ENCODE assay signal across 24 cellular contexts in genomic region chr2:210174086-210174485, GRCh38. TPM values are rescaled to one million over a fixed set of nuclear protein-coding genes. Genes with fewer than 3 reads are reported as not detected.
DNase-seq lines count a peak whose midpoint lies in the region; ATAC-seq, FAIRE-seq and TF ChIP-seq lines count a peak whose summit lies in the region.
"Had no signal": no experiment of that assay in that cellular context is flagged by ENCODE, and none has a peak within 500 bp of the region (broad histone marks: within the 10 kb centered on the region; RNA-seq: fewer than 3 reads in every experiment).

No MANE protein-coding gene starts in this region.

- H3K79me2 ChIP-seq in HepG2 (ENCODE audit: insufficient read depth, low read length) (peaks cover 5% of the 10 kb centered on the region), KMS-11 (ENCODE audit: insufficient read depth, low read depth) (peaks cover 26% of the 10 kb centered on the region), parathyroid adenoma (peaks cover 25% of the 10 kb centered on the region)

- intact Hi-C loops in HepG2 (cut with micrococcal nuclease; ENCODE audit: unreplicated experiment) = loop anchor here (5.0 kb wide), 1 partner anchor 62 kb away; no protein-coding TSS in a partner anchor
- intact Hi-C loops in right lobe of liver (cut with DNase I) = no loop called here

- H3K9me3 ChIP-seq in HepG2 (ENCODE audit: low read length) (no peaks in the 10 kb centered on the region), right lobe of liver (no peaks in the 10 kb centered on the region), parathyroid adenoma (ENCODE audit: control insufficient read depth, low read length) (peaks cover 4% of the 10 kb centered on the region)
- H3K9me3 ChIP-seq: BE2C, HAP-1 had no signal

- H3K36me3 ChIP-seq in HepG2 (replicated peaks in 1 of 2; ENCODE audit: control insufficient read depth in 1 of 2, insufficient read depth in 2 of 2, low read length in 2 of 2) (no peaks in the 10 kb centered on the region), right lobe of liver (no peaks in the 10 kb centered on the region), KMS-11 (ENCODE audit: insufficient read depth) (no peaks in the 10 kb centered on the region), parathyroid adenoma (ENCODE audit: control insufficient read depth, insufficient read depth, low read length) (peaks cover 4% of the 10 kb centered on the region)
- H3K36me3 ChIP-seq: BE2C; BLaER1 treated with 17β-estradiol and CSF1 and Interleukin-3, amounts not matched to agents 10 nM and 100 nM; HAP-1 had no signal

- TF ChIP-seq POLR2A in HepG2 (IDR thresholded peaks at IDR 0.05; ENCODE audit: insufficient read depth in 1 of 2, low read depth in 2 of 2, low read length in 2 of 2) (no peak), right lobe of liver (IDR thresholded peaks at IDR 0.05) (no peak)

- no TSS peak for BruUV-seq in HepG2 (replicated peaks; lab: Mats Ljungman, UMichigan)

- no peak overlapping the region for H3K9ac ChIP-seq in HepG2 (ENCODE audit: insufficient read depth, low read depth, low read length)
- H3K9ac ChIP-seq in KMS-11 = no peak overlapping the region
- H3K9ac ChIP-seq in parathyroid adenoma = peak overlapping the region; percentile 25
- H3K9ac ChIP-seq: BLaER1 treated with 17β-estradiol and CSF1 and Interleukin-3, amounts not matched to agents 10 nM and 100 nM had no signal

- H3K4me3 ChIP-seq in HepG2 (replicated peaks in 1 of 3; ENCODE audit: insufficient read depth in 1 of 3, low read depth in 2 of 3, low read length in 3 of 3) = no peak overlapping the region
- no peak overlapping the region for H3K4me3 ChIP-seq in right lobe of liver
- no peak overlapping the region for H3K4me3 ChIP-seq in KMS-11 (IDR thresholded peaks at IDR 0.05; ENCODE audit: insufficient read depth, low read depth, low read length)
- peak overlapping the region; percentile 98 for H3K4me3 ChIP-seq in parathyroid adenoma (ENCODE audit: low read depth, low read length)
- H3K4me3 ChIP-seq: BLaER1 treated with 17β-estradiol and CSF1 and Interleukin-3, amounts not matched to agents 10 nM and 100 nM; HAP-1 had no signal

- H2AFZ ChIP-seq in HepG2 (ENCODE audit: low read length) (no peak overlapping the region), KMS-11 (ENCODE audit: low read depth) (no peak overlapping the region), parathyroid adenoma (no peak overlapping the region)

- H3K4me1 ChIP-seq in HepG2 (ENCODE audit: insufficient read depth, low read length) (peaks cover 15% of the 10 kb centered on the region), right lobe of liver (peaks cover 0 to 3% (median 0%) of the 10 kb centered on the region in 4 donors), KMS-11 (ENCODE audit: low read depth, poor library complexity, severe bottlenecking) (peaks cover 50% of the 10 kb centered on the region), parathyroid adenoma (peaks cover 33% of the 10 kb centered on the region)
- H3K4me1 ChIP-seq: BE2C had no signal

- TF ChIP-seq CTCF in HepG2 (CRISPR knock-in tag; IDR thresholded peaks at IDR 0.05) (no peak), right lobe of liver (IDR thresholded peaks at IDR 0.05) (no peak), KMS-11 (conservative IDR thresholded peaks at IDR 0.05; ENCODE audit: low read depth, low read length) (no peak), parathyroid adenoma (IDR thresholded peaks at IDR 0.05) (no peak)

- H3K27ac ChIP-seq in HepG2 (ENCODE audit: extremely low read length, insufficient read depth, low read length) = no peak overlapping the region
- H3K27ac ChIP-seq in right lobe of liver = no peak overlapping the region
- H3K27ac ChIP-seq in KMS-11 = no peak overlapping the region
- H3K27ac ChIP-seq in parathyroid adenoma = peak overlapping the region; percentile 100
- H3K27ac ChIP-seq: 22Rv1; BLaER1 treated with 17β-estradiol and CSF1 and Interleukin-3, amounts not matched to agents 10 nM and 100 nM had no signal

- DNase-seq in HepG2 (ENCODE audit: low spot score) (no peak), right lobe of liver (no peak), NCI-H1694 treated with DMSO at 0.1 percent for 48 hours (lab: John Stamatoyannopoulos, UW) (no peak)
- DNase-seq: ACHN; AML-193; BE2C; Calu3; CD4-positive, alpha-beta memory T cell; COR-L47; DMS153; DND-41; GOT3; HFFc6 had no signal

- H4K20me1 ChIP-seq in HepG2 (ENCODE audit: insufficient read depth, low read length) (no peaks in the 10 kb centered on the region), KMS-11 (ENCODE audit: insufficient read depth) (no peaks in the 10 kb centered on the region)
- H4K20me1 ChIP-seq: BLaER1 treated with 17β-estradiol and CSF1 and Interleukin-3, amounts not matched to agents 10 nM and 100 nM had no signal

- no peak for TF ChIP-seq EP300 in HepG2 (IDR thresholded peaks at IDR 0.05; ENCODE audit: low read depth in 2 of 2, low read length in 2 of 2)
- no peak for TF ChIP-seq EP300 in HepG2 (CRISPR knock-in tag; IDR thresholded peaks at IDR 0.05; ENCODE audit: borderline replicate concordance)

- no peak for TF ChIP-seq RAD21 in HepG2 (CRISPR knock-in tag; IDR thresholded peaks at IDR 0.05)

- no peaks in the 10 kb centered on the region; a peak in 2 of 5 replicates for H3K27me3 ChIP-seq in HepG2 (ENCODE audit: control insufficient read depth in 1 of 2, insufficient read depth in 2 of 2, low read length in 2 of 2)
- no peaks in the 10 kb centered on the region for H3K27me3 ChIP-seq in right lobe of liver
- H3K27me3 ChIP-seq in KMS-11 (ENCODE audit: insufficient read depth, low read depth) = no peaks in the 10 kb centered on the region
- H3K27me3 ChIP-seq in parathyroid adenoma (ENCODE audit: control insufficient read depth, insufficient read depth, low read length) = no peaks in the 10 kb centered on the region
- H3K27me3 ChIP-seq: BE2C; BLaER1 treated with 17β-estradiol and CSF1 and Interleukin-3, amounts not matched to agents 10 nM and 100 nM had no signal

- POLR2A ChIA-PET in HepG2 (lab: Yijun Ruan, JAX) = no interaction called here

- no peak for ATAC-seq in HepG2
- ATAC-seq in right lobe of liver = no peak
- no peak for ATAC-seq in GM21529 (IDR thresholded peaks at IDR 0.05; ENCODE audit: unreplicated experiment)

- in situ Hi-C loops in HepG2 (cut with HindIII; ENCODE audit: extremely low pct_ligation_motif_present, low pct_unique_long_range_greater_than_20kb) = no loop called here

- CTCF ChIA-PET in HepG2 (lab: Yijun Ruan, JAX; ENCODE audit: low intra/inter-chr PET ratio, low total read pairs) = no interaction called here

- no peak for FAIRE-seq in HepG2 (lab: Jason Lieb, UNC)
- FAIRE-seq: A204.1, G401.6, GM12892, H54 had no signal

- no peak overlapping the region for H3K4me2 ChIP-seq in HepG2 (ENCODE audit: low read depth, low read length)
- H3K4me2 ChIP-seq in KMS-11 = peak overlapping the region; percentile 10; the same call in 1 of the 2 replicates
- peak overlapping the region; percentile 72 for H3K4me2 ChIP-seq in parathyroid adenoma (ENCODE audit: low read length)
- H3K4me2 ChIP-seq: BLaER1 treated with 17β-estradiol and CSF1 and Interleukin-3, amounts not matched to agents 10 nM and 100 nM had no signal

RNA-seq across cellular contexts. Expression of gene KANSL1L, which starts 2.9 kb away (rescaled TPM):
- 9.8 and 10.3 TPM in 2 replicates for total RNA-seq in HepG2 (2016; rRNA removed; fragmentation: Illumina TruSeq; extraction: Trizol)
- 35.1 and 38.9 TPM in 2 replicates for total RNA-seq in HepG2 (2016; cell fraction: cytosol; rRNA removed; fragmentation: Illumina TruSeq; extraction: Trizol; ENCODE audit: low read depth)
- 8.9 and 10.1 TPM in 2 replicates for total RNA-seq in HepG2 (2016; cell fraction: insoluble cytoplasmic fraction; rRNA removed; fragmentation: Illumina TruSeq; extraction: Trizol)
- 23.3 and 30.6 TPM in 2 replicates for total RNA-seq in HepG2 (2016; cell fraction: membrane; rRNA removed; fragmentation: Illumina TruSeq; extraction: Trizol)
- 16.6 and 16.9 TPM in 2 replicates for total RNA-seq in HepG2 (2016; cell fraction: nucleus; rRNA removed; fragmentation: Illumina TruSeq; extraction: Trizol)
- 4.8 and 5.4 TPM in 2 replicates for polyA plus RNA-seq in HepG2 (2011; rRNA removed)
- polyA plus RNA-seq in HepG2 (2011; cell fraction: cytosol; rRNA removed) = 2.0 and 2.5 TPM in 2 replicates
- 5.7 and 6.3 TPM in 2 replicates for polyA plus RNA-seq in HepG2 (2011; cell fraction: nucleus; rRNA removed)
- 4.7 and 4.9 TPM in 2 replicates for polyA plus RNA-seq in HepG2 (2012)
- 0.44 and 0.53 TPM in 2 replicates for polyA plus RNA-seq in HepG2 (2016; cell fraction: cytosol; fragmentation: Illumina TruSeq; extraction: Trizol; ENCODE audit: low read depth)
- 4.5 and 5.3 TPM in 2 replicates for polyA plus RNA-seq in HepG2 (2016; cell fraction: insoluble cytoplasmic fraction; fragmentation: Illumina TruSeq; extraction: Trizol; ENCODE audit: low read depth)
- 1.1 and 1.2 TPM in 2 replicates for polyA plus RNA-seq in HepG2 (2016; cell fraction: membrane; fragmentation: Illumina TruSeq; extraction: Trizol; ENCODE audit: low read depth)
- polyA plus RNA-seq in HepG2 (2016; cell fraction: nucleus; fragmentation: Illumina TruSeq; extraction: Trizol; ENCODE audit: insufficient read depth, low read depth) = 8.8 and 11.2 TPM in 2 replicates
- polyA minus RNA-seq in HepG2 (2011; rRNA and poly(A)+ RNA removed; ENCODE audit: low replicate concordance) = 3.5 and 5.5 TPM in 2 replicates
- polyA minus RNA-seq in HepG2 (2011; cell fraction: cytosol; rRNA and poly(A)+ RNA removed) = 7.0 and 8.4 TPM in 2 replicates
- 34.2 and 38.8 TPM in 2 replicates for polyA minus RNA-seq in HepG2 (2011; cell fraction: nucleus; rRNA and poly(A)+ RNA removed)
- 10 to 100 TPM in 3 of 6 experiments, 1 to 10 TPM in 3; 7.1 to 19.1 (median 11.1) TPM for total RNA-seq in right lobe of liver

RNA-seq across cellular contexts. Expression of gene ACADL, which starts 51.2 kb away (rescaled TPM):
- total RNA-seq in HepG2 (2016; rRNA removed; fragmentation: Illumina TruSeq; extraction: Trizol) (not detected in 2 replicates), right lobe of liver (10 to 100 TPM; 13.4 to 30.2 (median 22.3) TPM)
- not detected in 2 replicates for total RNA-seq in HepG2 (2016; cell fraction: cytosol; rRNA removed; fragmentation: Illumina TruSeq; extraction: Trizol; ENCODE audit: low read depth)
- not detected in 2 replicates for total RNA-seq in HepG2 (2016; cell fraction: insoluble cytoplasmic fraction; rRNA removed; fragmentation: Illumina TruSeq; extraction: Trizol)
- not detected in 2 replicates for total RNA-seq in HepG2 (2016; cell fraction: membrane; rRNA removed; fragmentation: Illumina TruSeq; extraction: Trizol)
- total RNA-seq in HepG2 (2016; cell fraction: nucleus; rRNA removed; fragmentation: Illumina TruSeq; extraction: Trizol) = 0.22 TPM in 1 of 2 replicates, not detected in the other
- polyA plus RNA-seq in HepG2 (2011; rRNA removed) = not detected in 2 replicates
- not detected in 2 replicates for polyA plus RNA-seq in HepG2 (2011; cell fraction: cytosol; rRNA removed)
- not detected in 2 replicates for polyA plus RNA-seq in HepG2 (2011; cell fraction: nucleus; rRNA removed)
- polyA plus RNA-seq in HepG2 (2012) = not detected in 2 replicates
- polyA plus RNA-seq in HepG2 (2016; cell fraction: cytosol; fragmentation: Illumina TruSeq; extraction: Trizol; ENCODE audit: low read depth) = not detected in 2 replicates
- polyA plus RNA-seq in HepG2 (2016; cell fraction: insoluble cytoplasmic fraction; fragmentation: Illumina TruSeq; extraction: Trizol; ENCODE audit: low read depth) = not detected in 2 replicates
- polyA plus RNA-seq in HepG2 (2016; cell fraction: membrane; fragmentation: Illumina TruSeq; extraction: Trizol; ENCODE audit: low read depth) = not detected in 2 replicates
- polyA plus RNA-seq in HepG2 (2016; cell fraction: nucleus; fragmentation: Illumina TruSeq; extraction: Trizol; ENCODE audit: insufficient read depth, low read depth) = not detected in 2 replicates
- not detected in 2 replicates for polyA minus RNA-seq in HepG2 (2011; rRNA and poly(A)+ RNA removed; ENCODE audit: low replicate concordance)
- polyA minus RNA-seq in HepG2 (2011; cell fraction: cytosol; rRNA and poly(A)+ RNA removed) = not detected in 2 replicates
- not detected in 2 replicates for polyA minus RNA-seq in HepG2 (2011; cell fraction: nucleus; rRNA and poly(A)+ RNA removed)
- total RNA-seq: CD4-positive, alpha-beta memory T cell; HFFc6 had no signal
- polyA plus RNA-seq: CD14-positive monocyte; CD4-positive, alpha-beta memory T cell had no signal

Comparison
In these comparisons a context has a peak if more than half of its experiments do, and no peak if none do; other contexts are left out.
1. RNA of gene ACADL, which starts 51.2 kb away (total RNA-seq): 13.4 to 30.2 TPM in right lobe of liver; 0.22 TPM in HepG2; every median in the first group is over 10 times any median in the second.